ENCODE assay signal across 8 cellular contexts in the genomic region with DNA sequence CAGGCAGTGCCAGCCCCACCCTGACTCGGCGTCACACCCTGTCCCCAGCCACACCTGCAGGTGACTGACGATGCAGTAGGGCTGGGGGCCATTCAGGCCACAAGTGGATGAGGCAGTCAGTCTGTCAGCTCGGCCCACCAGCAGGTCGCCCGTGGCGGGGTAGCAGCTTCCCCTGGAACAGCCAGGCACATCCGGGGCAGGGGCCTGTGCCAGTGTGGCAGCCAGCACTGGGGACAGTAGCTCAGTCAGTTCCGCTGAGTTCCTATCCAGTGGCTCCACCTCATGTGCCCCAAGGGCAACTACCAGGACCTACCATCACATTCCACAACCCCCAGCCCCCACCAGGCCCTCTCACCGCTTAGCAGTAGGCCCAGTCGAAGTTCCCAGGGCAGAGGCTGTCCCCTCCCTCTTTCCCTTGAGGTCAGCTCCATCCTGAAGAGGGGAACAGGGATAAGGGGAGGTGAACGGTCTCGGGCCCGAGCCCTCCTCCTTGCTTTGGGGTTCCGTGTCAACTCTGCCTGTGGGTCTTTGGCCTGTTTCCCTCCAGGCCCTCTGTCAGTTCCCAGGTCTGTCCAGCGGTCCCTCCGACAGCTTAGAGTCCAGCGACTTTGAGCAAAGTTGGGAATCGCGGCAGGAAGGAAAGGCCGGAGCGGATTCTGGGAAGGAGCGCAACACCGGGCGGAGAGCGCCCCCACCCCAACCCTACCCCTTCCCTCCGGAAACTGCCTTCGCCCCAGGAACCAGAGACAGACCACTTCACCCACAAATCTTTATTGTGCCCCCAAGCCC. TPM values are rescaled to one million over a fixed set of nuclear protein-coding genes. Genes with fewer than 3 reads are reported as not detected.
DNase-seq lines count a peak whose midpoint lies in the region; ATAC-seq, FAIRE-seq and TF ChIP-seq lines count a peak whose summit lies in the region.

A gene (minus strand): TSS at position 614 of the 789 bp plus-strand sequence. CDS start 183 bp downstream, at position 431.

- CTCF ChIA-PET in K562 (lab: Yijun Ruan, JAX; ENCODE audit: low intra/inter-chr PET ratio) = no interaction called here

- 8% methylated on average over 22 of the region's 28 CpGs for WGBS in K562 (ENCODE audit: insufficient coverage, low coverage, missing lambda C conversion rate)

- TF ChIP-seq RAD21 in K562 (CRISPR knock-in tag; conservative IDR thresholded peaks at IDR 0.05 in 1 of 2, IDR thresholded peaks at IDR 0.05 in 1 of 2) = no peak

- peak; percentile 71 for FAIRE-seq in K562 (lab: Jason Lieb, UNC)

- H3K79me2 ChIP-seq in K562 (ENCODE audit: control insufficient read depth, insufficient read depth, low read length) = no peaks in the 10 kb centered on the region; the same call in 2 of the 3 replicates

- TSS peak; percentile 92 for BruUV-seq in K562 (replicated peaks; lab: Mats Ljungman, UMichigan)

- no peak within 1 kb of the TSS for H3K9ac ChIP-seq in BLaER1
- peak within 1 kb of the TSS; percentile 81 to 89 for H3K9ac ChIP-seq in K562 (ENCODE audit: insufficient read depth in 1 of 2, low read depth in 2 of 2, low read length in 2 of 2)

- no peak for TF ChIP-seq POLR2A in K562 (conservative IDR thresholded peaks at IDR 0.05)

- H3K4me1 ChIP-seq in BLaER1 (peaks cover 11% of the 10 kb centered on the region; the same call in 1 of the 2 replicates), K562 (replicated peaks in 1 of 2; ENCODE audit: control insufficient read depth in 2 of 2, insufficient read depth in 2 of 2, low read length in 2 of 2) (peaks cover 2 to 32% of the 10 kb centered on the region in 2 experiments; a peak in 4 of 5 replicates)

- H3K27me3 ChIP-seq in BLaER1 (no peaks in the 10 kb centered on the region), K562 (ENCODE audit: control insufficient read depth in 2 of 2, insufficient read depth in 2 of 2, low read length in 2 of 2) (no peaks in the 10 kb centered on the region; a peak in 1 of 5 replicates)

- H3K36me3 ChIP-seq in BLaER1 (no peaks in the 10 kb centered on the region), K562 (ENCODE audit: control insufficient read depth, insufficient read depth, low read length) (no peaks in the 10 kb centered on the region)

- no peak for TF ChIP-seq EP300 in K562 (IDR thresholded peaks at IDR 0.05; ENCODE audit: low read length)

- peak within 1 kb of the TSS; percentile 57 for H3K4me2 ChIP-seq in BLaER1
- H3K4me2 ChIP-seq in K562 (ENCODE audit: insufficient read depth, low read length) = peak within 1 kb of the TSS; percentile 86

- H3K9me3 ChIP-seq in BLaER1 = no peaks in the 10 kb centered on the region
- no peaks in the 10 kb centered on the region for H3K9me3 ChIP-seq in K562 (replicated peaks; ENCODE audit: control insufficient read depth, insufficient read depth, low read depth, low read length)

- intact Hi-C loops in K562 (cut with micrococcal nuclease) = no loop called here
- intact Hi-C loops in posterior vena cava (cut with DNase I) = no loop called here

- H3K4me3 ChIP-seq in BLaER1 (no peak within 1 kb of the TSS), K562 (peak within 1 kb of the TSS; percentile 53)

- no peaks in the 10 kb centered on the region for H3K9me1 ChIP-seq in K562 (ENCODE audit: control insufficient read depth, insufficient read depth, low read length)

- POLR2A ChIA-PET in K562 (lab: Yijun Ruan, JAX) = interaction anchor here (0.6 to 2.4 kb wide), 5 partner anchors 9 to 145 kb away, joined by 3 to 8 read pairs (median 3); a partner anchor contains a TSS

- H2AFZ ChIP-seq in K562 (ENCODE audit: low read depth, low read length) = peak within 1 kb of the TSS; percentile 99

- no peaks in the 10 kb centered on the region for H4K20me1 ChIP-seq in BLaER1
- no peaks in the 10 kb centered on the region for H4K20me1 ChIP-seq in K562 (replicated peaks; ENCODE audit: control insufficient read depth, insufficient read depth, low read length)

- TF ChIP-seq CTCF in K562 (IDR thresholded peaks at IDR 0.05 in 2 of 3, conservative IDR thresholded peaks at IDR 0.05 in 1 of 3; ENCODE audit: insufficient read depth in 2 of 3, low read depth in 1 of 3, low read length in 3 of 3) = peak in 2 of 3 experiments; percentile 3 to 26; a peak in 1 of 6 replicates

- peak; percentile 72 for ATAC-seq in K562
- ATAC-seq in GM21447 (IDR thresholded peaks at IDR 0.05; ENCODE audit: unreplicated experiment) = no peak
- no peak for ATAC-seq in HG03432 (IDR thresholded peaks at IDR 0.05; ENCODE audit: unreplicated experiment)

- no peak within 1 kb of the TSS for H3K27ac ChIP-seq in BLaER1
- H3K27ac ChIP-seq in K562 (ENCODE audit: extremely low read depth, low read depth, low read length) = peak within 1 kb of the TSS; percentile 77

- DNase-seq in M059J (ENCODE audit: low read depth) (peak; percentile 91), K562 (ENCODE audit: extremely low read depth in 1 of 4, low spot score in 3 of 4) (peak; percentile 69 to 72 (median 70)), hypothalamus (lab: John Stamatoyannopoulos, UW) (peak in 48 of 51 donors; percentile 5 to 74 (median 50)), posterior vena cava (ENCODE audit: low spot score) (peak; percentile 88), SIG-M5 treated with dmso at 0.1 percent for 504 hours (lab: John Stamatoyannopoulos, UW; ENCODE audit: unreplicated experiment) (no peak)

- in situ Hi-C loops in K562 (cut with MboI) = no loop called here

TF ChIP-seq in K562, 482 proteins besides CTCF, POLR2A, EP300 and RAD21 (continues in another document):
- TF ChIP-seq, protein P1, sequence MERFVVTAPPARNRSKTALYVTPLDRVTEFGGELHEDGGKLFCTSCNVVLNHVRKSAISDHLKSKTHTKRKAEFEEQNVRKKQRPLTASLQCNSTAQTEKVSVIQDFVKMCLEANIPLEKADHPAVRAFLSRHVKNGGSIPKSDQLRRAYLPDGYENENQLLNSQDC (CRISPR knock-in tag; IDR thresholded peaks at IDR 0.05) = no peak
- TF ChIP-seq, protein P2, sequence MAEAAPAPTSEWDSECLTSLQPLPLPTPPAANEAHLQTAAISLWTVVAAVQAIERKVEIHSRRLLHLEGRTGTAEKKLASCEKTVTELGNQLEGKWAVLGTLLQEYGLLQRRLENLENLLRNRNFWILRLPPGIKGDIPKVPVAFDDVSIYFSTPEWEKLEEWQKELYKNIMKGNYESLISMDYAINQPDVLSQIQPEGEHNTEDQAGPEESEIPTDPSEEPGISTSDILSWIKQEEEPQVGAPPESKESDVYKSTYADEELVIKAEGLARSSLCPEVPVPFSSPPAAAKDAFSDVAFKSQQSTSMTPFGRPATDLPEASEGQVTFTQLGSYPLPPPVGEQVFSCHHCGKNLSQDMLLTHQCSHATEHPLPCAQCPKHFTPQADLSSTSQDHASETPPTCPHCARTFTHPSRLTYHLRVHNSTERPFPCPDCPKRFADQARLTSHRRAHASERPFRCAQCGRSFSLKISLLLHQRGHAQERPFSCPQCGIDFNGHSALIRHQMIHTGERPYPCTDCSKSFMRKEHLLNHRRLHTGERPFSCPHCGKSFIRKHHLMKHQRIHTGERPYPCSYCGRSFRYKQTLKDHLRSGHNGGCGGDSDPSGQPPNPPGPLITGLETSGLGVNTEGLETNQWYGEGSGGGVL (CRISPR knock-in tag; IDR thresholded peaks at IDR 0.05) = no peak
- TF ChIP-seq MAZ (CRISPR knock-in tag; conservative IDR thresholded peaks at IDR 0.05 in 1 of 2, IDR thresholded peaks at IDR 0.05 in 1 of 2) = peak in 1 of 2 experiments; percentile 47; a peak in 2 of 4 replicates
- TF ChIP-seq CBX3 (IDR thresholded peaks at IDR 0.05; ENCODE audit: borderline replicate concordance in 1 of 2, low read length in 2 of 2) = no peak
- TF ChIP-seq SREBF2 (CRISPR knock-in tag; IDR thresholded peaks at IDR 0.05) = no peak
- TF ChIP-seq HDAC2 (IDR thresholded peaks at IDR 0.05) = no peak
- peak; percentile 37; the same call in 1 of the 2 replicates for TF ChIP-seq L3MBTL2 (IDR thresholded peaks at IDR 0.05)
- peak; percentile 16; the same call in 1 of the 2 replicates for TF ChIP-seq FOXM1 (IDR thresholded peaks at IDR 0.05; ENCODE audit: low read depth)
- no peak for TF ChIP-seq FOXM1 (CRISPR knock-in tag; IDR thresholded peaks at IDR 0.05; ENCODE audit: low read depth)
- peak; percentile 61; the same call in 1 of the 2 replicates for TF ChIP-seq TOE1 (IDR thresholded peaks at IDR 0.05; ENCODE audit: borderline replicate concordance)
- no peak for TF ChIP-seq TOE1 (CRISPR knock-in tag; IDR thresholded peaks at IDR 0.05; ENCODE audit: borderline replicate concordance, low read depth)
- TF ChIP-seq, protein P3, sequence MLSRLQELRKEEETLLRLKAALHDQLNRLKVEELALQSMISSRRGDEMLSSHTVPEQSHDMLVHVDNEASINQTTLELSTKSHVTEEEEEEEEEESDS (CRISPR knock-in tag; IDR thresholded peaks at IDR 0.05) = no peak
- peak; percentile 11; the same call in 1 of the 2 replicates for TF ChIP-seq CXXC5 (CRISPR knock-in tag; IDR thresholded peaks at IDR 0.05)
- TF ChIP-seq YY1 (IDR thresholded peaks at IDR 0.05; ENCODE audit: borderline replicate concordance in 1 of 3, control insufficient read depth in 1 of 3, extremely low read depth in 1 of 3, insufficient read depth in 3 of 3, insufficient read length in 1 of 3, insufficient replicate concordance in 2 of 3, low read depth in 1 of 3, low read length in 2 of 3) = peak in 1 of 3 experiments; percentile 10
- no peak for TF ChIP-seq GTF2F1 (IDR thresholded peaks at IDR 0.05; ENCODE audit: low read depth, low read length)
- TF ChIP-seq TBP (optimal IDR thresholded peaks at IDR 0.05; ENCODE audit: low read depth, low read length) = peak; percentile 32

RNA-seq across cellular contexts. Expression of the gene that starts here (rescaled TPM):
- total RNA-seq in M059J (2014; rRNA removed; shearing (Covaris generic)) = 229 and 329 TPM in 2 replicates
- total RNA-seq in K562 (2011; cell fraction: chromatin; rRNA removed; ENCODE audit: low replicate concordance) = 150 and 415 TPM in 2 replicates
- 171 and 192 TPM in 2 replicates for total RNA-seq in K562 (2011; cell fraction: nucleolus; rRNA removed)
- 123 and 131 TPM in 2 replicates for total RNA-seq in K562 (2011; cell fraction: nucleoplasm; rRNA removed)
- total RNA-seq in K562 (2014; rRNA removed) (11.1 and 16.2 TPM in 2 replicates), K562 (2014; rRNA removed; fragmentation: Illumina TruSeq; extraction: Trizol) (4.9 and 6.0 TPM in 2 replicates), K562 (2015; rRNA removed; fragmentation: Illumina TruSeq; extraction: Trizol) (6.4 and 6.7 TPM in 2 replicates), K562 (2021) (17.5 and 17.9 TPM in 2 replicates), posterior vena cava (100 to 1,000 TPM; 299 to 503 TPM)
- polyA plus RNA-seq in K562 (2011; rRNA removed) (19.9 and 39.0 TPM in 2 replicates), K562 (2014; fragmentation: Illumina TruSeq; extraction: Trizol) (17.2 and 18.4 TPM in 2 replicates), K562 (2014; fragmentation: Nextera tagmentation; extraction: Ambion mirVana) (1 to 10 TPM; 1.4 to 3.0 TPM), K562 (2014; rRNA removed) (22.8 and 26.0 TPM in 2 replicates)
- polyA plus RNA-seq in K562 (2011; cell fraction: cytosol; rRNA removed) = 17.5 and 18.1 TPM in 2 replicates
- 458 and 581 TPM in 2 replicates for polyA plus RNA-seq in K562 (2011; cell fraction: nucleus; rRNA removed)
- 23.7 and 43.7 TPM in 2 replicates for polyA plus RNA-seq in K562 (2012)
- 20.4 and 20.6 TPM in 2 replicates for polyA minus RNA-seq in K562 (2011; rRNA and poly(A)+ RNA removed)
- polyA minus RNA-seq in K562 (2011; cell fraction: cytosol; rRNA and poly(A)+ RNA removed) = 13.8 and 22.3 TPM in 2 replicates
- polyA minus RNA-seq in K562 (2011; cell fraction: nucleus; rRNA and poly(A)+ RNA removed) = 29.9 and 34.7 TPM in 2 replicates
